ENCODE assay signal across 8 cellular contexts in genomic region chr1:52725903-52726264, GRCh38. TPM values are rescaled to one million over a fixed set of nuclear protein-coding genes. Genes with fewer than 3 reads are reported as not detected.
DNase-seq lines count a peak whose midpoint lies in the region; ATAC-seq and TF ChIP-seq lines count a peak whose summit lies in the region.

No MANE protein-coding gene starts in this region.

- no peak for ATAC-seq in CD8-positive, alpha-beta T cell
- ATAC-seq in PC-3, result no peak

- peak overlapping the region; percentile 28 for H3K27ac ChIP-seq in CD8-positive, alpha-beta T cell (ENCODE audit: low read depth, low read length)
- H3K27ac ChIP-seq in PC-3 (ENCODE audit: low read length), result no peak overlapping the region
- H3K27ac ChIP-seq in ovary, result no peak overlapping the region

- no peak for TF ChIP-seq POLR2A in ovary (IDR thresholded peaks at IDR 0.05)

- H3K4me1 Mint-ChIP-seq in CD8-positive, alpha-beta T cell (ENCODE audit: low read depth), result peaks cover 42% of the 10 kb centered on the region

- no peak for TF ChIP-seq EP300 in ovary (IDR thresholded peaks at IDR 0.05)

- H3K4me3 ChIP-seq in CD8-positive, alpha-beta T cell (ENCODE audit: low read depth, low read length), result peak overlapping the region; percentile 56
- H3K4me3 ChIP-seq in PC-3 (ENCODE audit: low read length), result peak overlapping the region; percentile 72
- H3K4me3 ChIP-seq in epithelial cell of esophagus (ENCODE audit: low read length), result peak overlapping the region; percentile 79
- peak overlapping the region; percentile 71 for H3K4me3 ChIP-seq in ovary

- H3K9me3 ChIP-seq in CD8-positive, alpha-beta T cell (ENCODE audit: low read length), result no peaks in the 10 kb centered on the region
- H3K9me3 ChIP-seq in PC-3 (ENCODE audit: low read length) (no peaks in the 10 kb centered on the region), ovary (no peaks in the 10 kb centered on the region)

- peak overlapping the region; percentile 86 for H3K4me3 Mint-ChIP-seq in CD8-positive, alpha-beta T cell

- no peaks in the 10 kb centered on the region for H3K36me3 ChIP-seq in CD8-positive, alpha-beta T cell (ENCODE audit: insufficient read depth, low read length)
- H3K36me3 ChIP-seq in PC-3 (ENCODE audit: low read depth, low read length) (no peaks in the 10 kb centered on the region), ovary (no peaks in the 10 kb centered on the region)

- H2AFZ ChIP-seq in PC-3 (ENCODE audit: low read length), result peak overlapping the region; percentile 100

- H3K9me2 ChIP-seq in PC-3 (replicated peaks; ENCODE audit: low read length), result no peaks in the 10 kb centered on the region

- no peaks in the 10 kb centered on the region for H4K20me1 ChIP-seq in PC-3 (ENCODE audit: low read length)

- BruUV-seq in PC-3 (replicated peaks; lab: Mats Ljungman, UMichigan), result no TSS peak

- peaks cover 3% of the 10 kb centered on the region for H3K27me3 Mint-ChIP-seq in CD8-positive, alpha-beta T cell (ENCODE audit: low read depth)

- intact Hi-C loops in CD8-positive, alpha-beta T cell (cut with DNase I, micrococcal nuclease), result loop anchor here (1.0 to 10.0 kb wide), 17 partner anchors 15 to 1207 kb away; partner anchors contain the start of genes CC2D1B (in 2 of the 2), CPT2 (in 2 of the 2), BTF3L4 (in 1 of the 2) and COA7 (in 1 of the 2)
- intact Hi-C loops in PC-3 (cut with micrococcal nuclease) (loop anchor here (2.0 kb wide), 1 partner anchor 23 kb away; no protein-coding TSS in a partner anchor), ovary (cut with DNase I) (no loop called here)

- WGBS in ovary, 3 donors, result 1 to 2% (median 1%) methylated on average over 6 of the region's 6 CpGs

- POLR2A ChIA-PET in CD8-positive, alpha-beta T cell (lab: Charles Lee), result interaction anchor here (0.7 to 4.0 kb wide), 7 partner anchors 12 to 710 kb away, joined by 3 to 27 read pairs (median 4); partner anchors contain the start of genes ECHDC2, ORC1 and PRPF38A
- POLR2A ChIA-PET in PC-3 (lab: Charles Lee; ENCODE audit: unreplicated experiment), result interaction anchor here (0.6 kb wide), 2 partner anchors 199 to 201 kb away, joined by 3 to 4 read pairs; partner anchors contain the start of gene SCP2

- H3F3A ChIP-seq in PC-3 (ENCODE audit: low read length, unreplicated experiment), result no peaks in the 10 kb centered on the region

- H3K4me1 ChIP-seq in CD8-positive, alpha-beta T cell (ENCODE audit: insufficient read depth, low read length), result peaks cover 16% of the 10 kb centered on the region
- H3K4me1 ChIP-seq in PC-3 (ENCODE audit: insufficient read depth, low read length) (peaks cover 17% of the 10 kb centered on the region), ovary (ENCODE audit: insufficient read depth) (peaks cover 11% of the 10 kb centered on the region)

- no peak for TF ChIP-seq CTCF in CD8-positive, alpha-beta T cell (IDR thresholded peaks at IDR 0.05)
- no peak for TF ChIP-seq CTCF in PC-3 (conservative IDR thresholded peaks at IDR 0.05; ENCODE audit: low read depth, low read length)
- no peak for TF ChIP-seq CTCF in epithelial cell of esophagus (IDR thresholded peaks at IDR 0.05; ENCODE audit: insufficient read depth, low read depth, low read length, missing control alignments)
- TF ChIP-seq CTCF in ovary (IDR thresholded peaks at IDR 0.05), result no peak

- peaks cover 10% of the 10 kb centered on the region for H3K36me3 Mint-ChIP-seq in CD8-positive, alpha-beta T cell

- DNase-seq in CD8-positive, alpha-beta T cell, result no peak
- DNase-seq in PC-3 (no peak), epithelial cell of esophagus (ENCODE audit: low read depth) (no peak), ovary (no peak), kidney glomerular epithelial cell (lab: John Stamatoyannopoulos, UW) (no peak), NCI-H2029 treated with DMSO at 0.1 percent for 48 hours (lab: John Stamatoyannopoulos, UW) (no peak), AG20443 (ENCODE audit: low spot score) (no peak), T1000 (lab: John Stamatoyannopoulos, UW) (no peak)

- H3K9me3 Mint-ChIP-seq in CD8-positive, alpha-beta T cell, result no peaks in the 10 kb centered on the region

- CTCF ChIA-PET in CD8-positive, alpha-beta T cell (lab: Charles Lee), result no interaction called here
- CTCF ChIA-PET in PC-3 (lab: Charles Lee), result no interaction called here

- peaks cover 45% of the 10 kb centered on the region for H3K79me2 ChIP-seq in PC-3 (ENCODE audit: low read length)

- H3K9ac ChIP-seq in PC-3 (ENCODE audit: low read length), result peak overlapping the region; percentile 19; the same call in 1 of the 2 replicates

- no peaks in the 10 kb centered on the region for H3K27me3 ChIP-seq in CD8-positive, alpha-beta T cell (ENCODE audit: insufficient read depth, low read length)
- H3K27me3 ChIP-seq in PC-3 (ENCODE audit: low read length) (no peaks in the 10 kb centered on the region), ovary (no peaks in the 10 kb centered on the region)

- H3K4me2 ChIP-seq in PC-3 (ENCODE audit: low read length), result peak overlapping the region; percentile 95

- peak overlapping the region; percentile 42 for H3K27ac Mint-ChIP-seq in CD8-positive, alpha-beta T cell

RNA-seq across cellular contexts. Expression of gene ZYG11B, which starts 0.4 kb away (rescaled TPM):
- total RNA-seq in CD8-positive, alpha-beta T cell, result 10 to 100 TPM in 1 of 2 experiments, 1 to 10 TPM in 1; 9.8 to 10.4 TPM
- total RNA-seq in PC-3 (2014; rRNA removed) (19.8 and 23.4 TPM in 2 replicates), ovary (10 to 100 TPM; 27.2 to 37.1 (median 32.8) TPM)
- polyA plus RNA-seq in ovary, result 10 to 100 TPM in 1 of 2 donors, 1 to 10 TPM in 1; 9.8 to 17.8 TPM

RNA-seq across cellular contexts. Expression of gene COA7, which starts 27.7 kb away (rescaled TPM):
- total RNA-seq in CD8-positive, alpha-beta T cell, result 1 to 10 TPM in 1 of 2 experiments, under 1 TPM in 1; 0.94 to 1.8 TPM
- total RNA-seq in PC-3 (2014; rRNA removed), result 13.0 and 17.6 TPM in 2 replicates
- total RNA-seq in ovary, result 10 to 100 TPM in 5 of 7 donors, 1 to 10 TPM in 2; 3.5 to 27.2 (median 18.6) TPM
- 10 to 100 TPM in 1 of 2 donors, 1 to 10 TPM in 1; 4.3 to 12.3 TPM for polyA plus RNA-seq in ovary

Comparison
In these comparisons a context has a peak if more than half of its experiments do, and no peak if none do; other contexts are left out.
1. intact Hi-C loops: an anchor here in CD8-positive, alpha-beta T cell (1.0 to 10.0 kb wide) and PC-3 (2.0 kb wide); none called in ovary.